Comparison of ENCODE assay signal across 24 cellular contexts in the genomic region with DNA sequence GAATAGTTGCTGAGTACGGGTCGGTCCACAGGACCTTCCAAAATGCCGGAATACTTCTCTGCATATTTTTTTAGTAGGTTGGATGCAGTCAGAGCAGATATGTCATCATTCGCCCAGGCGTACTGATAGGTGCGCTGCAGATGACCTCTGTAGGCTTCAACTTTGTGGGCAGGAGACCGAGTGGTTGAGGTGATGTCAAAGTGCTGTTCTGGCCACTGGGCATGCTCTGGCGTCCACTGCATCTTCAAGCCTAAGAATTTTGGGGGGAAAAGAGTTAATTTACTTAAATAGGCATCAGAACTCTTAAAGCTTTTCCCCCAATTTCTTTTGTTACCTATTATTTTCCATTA.
"Had no signal": no experiment of that assay in that cellular context is flagged by ENCODE, and none has a peak within 500 bp of the region (broad histone marks: within the 10 kb centered on the region; RNA-seq: fewer than 3 reads in every experiment).

No MANE protein-coding gene starts in this region.

- H3K27me3 Mint-ChIP-seq: activated CD4-positive, alpha-beta memory T cell treated with anti-CD3 and anti-CD28 coated beads for 36 hours; activated CD4-positive, alpha-beta T cell treated with anti-CD3 and anti-CD28 coated beads, Interleukin-2, amount 10 ng/mL, durations not matched to agents 7 days and 5 days; activated naive CD8-positive, alpha-beta T cell; activated T-helper 17 cell treated with anti-CD3 and anti-CD28 coated beads, Interleukin-2, amount 50 U/mL, for 72 hours had no signal

- H3K9me3 Mint-ChIP-seq: activated CD4-positive, alpha-beta T cell treated with anti-CD3 and anti-CD28 coated beads, Interleukin-2, amount 10 ng/mL, durations not matched to agents 7 days and 5 days; activated naive CD4-positive, alpha-beta T cell treated with anti-CD3 and anti-CD28 coated beads for 36 hours; T-helper 1 cell treated with Interleukin-12 subunit alpha and Interleukin-12 subunit beta and Interleukin-4 antibody, amounts not matched to agents 30 μg/mL and 1 μg/mL, for 36 hours had no signal

- H3K4me1 ChIP-seq: Peyer's patch had no signal

- H3K4me3 Mint-ChIP-seq: activated CD4-positive, alpha-beta memory T cell treated with anti-CD3 and anti-CD28 coated beads for 36 hours; activated CD4-positive, alpha-beta T cell treated with anti-CD3 and anti-CD28 coated beads, Interleukin-2, amount 10 ng/mL, durations not matched to agents 7 days and 5 days; activated naive CD4-positive, alpha-beta T cell treated with anti-CD3 and anti-CD28 coated beads for 36 hours; activated naive CD8-positive, alpha-beta T cell; activated T-helper 17 cell treated with anti-CD3 and anti-CD28 coated beads, Interleukin-2, amount 50 U/mL, for 72 hours; T-helper 1 cell treated with Interleukin-12 subunit alpha and Interleukin-12 subunit beta and Interleukin-4 antibody, amounts not matched to agents 30 μg/mL and 1 μg/mL, for 36 hours had no signal

- H3K9me3 ChIP-seq: MG63, Peyer's patch had no signal

- H3K27ac Mint-ChIP-seq: activated CD4-positive, alpha-beta memory T cell treated with anti-CD3 and anti-CD28 coated beads for 36 hours; activated CD4-positive, alpha-beta T cell treated with anti-CD3 and anti-CD28 coated beads, Interleukin-2, amount 10 ng/mL, durations not matched to agents 7 days and 5 days; activated naive CD4-positive, alpha-beta T cell treated with anti-CD3 and anti-CD28 coated beads for 36 hours; activated naive CD8-positive, alpha-beta T cell; activated T-helper 17 cell treated with anti-CD3 and anti-CD28 coated beads, Interleukin-2, amount 50 U/mL, for 72 hours; T-helper 1 cell treated with Interleukin-12 subunit alpha and Interleukin-12 subunit beta and Interleukin-4 antibody, amounts not matched to agents 30 μg/mL and 1 μg/mL, for 36 hours had no signal

- ATAC-seq: activated T-helper 17 cell treated with anti-CD3 and anti-CD28 coated beads, Interleukin-2, amount 50 U/mL, for 72 hours had no signal

- H3K36me3 ChIP-seq: MG63, Peyer's patch had no signal

- H3K27me3 ChIP-seq: brain microvascular endothelial cell, MG63, Peyer's patch had no signal

- DNase-seq: activated CD4-positive, alpha-beta memory T cell treated with anti-CD3 and anti-CD28 coated beads for 36 hours; activated CD4-positive, alpha-beta T cell treated with anti-CD3 and anti-CD28 coated beads, Interleukin-2, amount 10 ng/mL, durations not matched to agents 7 days and 5 days; activated CD4-positive, CD25-positive, alpha-beta regulatory T cell; activated gamma-delta T cell; activated naive CD4-positive, alpha-beta T cell treated with anti-CD3 and anti-CD28 coated beads for 36 hours; activated T-cell treated with anti-CD3 and anti-CD28 coated beads for 4 hours; activated T-cell treated with anti-CD3 and anti-CD28 coated beads, Interleukin-2, amount 50 U/mL, for 48 hours; brain microvascular endothelial cell; cerebellar nuclear complex; KBM-7; MG63; MV-4-11; NCI-H1092 treated with DMSO at 0.1 percent for 48 hours; NCI-H1417 treated with DMSO at 0.1 percent for 48 hours; NCI-H1694; NCI-H2029; NCI-H510A treated with DMSO at 0.1 percent for 48 hours; NK-92 treated with Interleukin-12 subunit alpha and Interleukin-12 subunit beta, amount 100 ng/mL, for 24 hours; Peyer's patch; SHP77 treated with DMSO at 0.1 percent for 48 hours had no signal

- H3K27ac ChIP-seq: brain microvascular endothelial cell, Peyer's patch, RWPE1 had no signal

- H3K36me3 Mint-ChIP-seq: activated CD4-positive, alpha-beta memory T cell treated with anti-CD3 and anti-CD28 coated beads for 36 hours; activated naive CD8-positive, alpha-beta T cell had no signal

- H3K4me3 ChIP-seq: MG63, Peyer's patch had no signal

- H3K4me1 Mint-ChIP-seq: activated CD4-positive, alpha-beta T cell treated with anti-CD3 and anti-CD28 coated beads, Interleukin-2, amount 10 ng/mL, durations not matched to agents 7 days and 5 days; activated T-helper 17 cell treated with anti-CD3 and anti-CD28 coated beads, Interleukin-2, amount 50 U/mL, for 72 hours had no signal
